ENCODE assay signal across 16 cellular contexts in the genomic region with DNA sequence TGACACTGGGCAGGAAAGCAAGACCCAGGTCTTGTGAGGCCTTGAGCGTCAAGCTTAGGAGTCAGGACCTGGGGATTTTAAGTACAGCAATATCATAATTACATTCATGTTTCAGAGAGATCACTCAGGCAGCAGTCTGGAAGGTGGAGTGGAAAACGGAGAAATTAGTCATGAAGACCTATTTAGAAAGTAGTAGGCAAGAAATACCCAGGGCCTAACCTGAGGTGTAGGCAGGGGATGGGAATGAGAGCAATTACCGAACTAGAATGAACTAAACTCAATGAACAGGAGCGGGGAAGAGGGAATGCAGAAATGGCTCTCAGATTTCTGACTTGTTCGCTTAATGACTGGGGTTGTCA.
A peak's percentile ranks its signal among the peaks of the same experiment; 100 is the strongest.
DNase-seq lines count a peak whose midpoint lies in the region; TF ChIP-seq lines count a peak whose summit lies in the region.
"Had no signal": no experiment of that assay in that cellular context is flagged by ENCODE, and none has a peak within 500 bp of the region (broad histone marks: within the 10 kb centered on the region; RNA-seq: fewer than 3 reads in every experiment).

No MANE protein-coding gene starts in this region.

- no peak for TF ChIP-seq CTCF in mesothelial cell of epicardium (IDR thresholded peaks at IDR 0.05; ENCODE audit: unreplicated experiment)
- TF ChIP-seq CTCF in type B pancreatic cell (conservative IDR thresholded peaks at IDR 0.05) = no peak
- TF ChIP-seq CTCF in GM13977 (IDR thresholded peaks at IDR 0.05; ENCODE audit: extremely low read depth, insufficient read depth, missing control alignments) = no peak
- no peak for TF ChIP-seq CTCF in A673 (conservative IDR thresholded peaks at IDR 0.05; ENCODE audit: low read depth, low read length)

- no peak overlapping the region for H3K4me3 ChIP-seq in duodenal mucosa (ENCODE audit: low read depth in 1 of 2, low read length in 2 of 2)
- no peak overlapping the region for H3K4me3 ChIP-seq in A673 (ENCODE audit: low read depth, low read length, poor library complexity, severe bottlenecking)
- H3K4me3 ChIP-seq: prostate gland had no signal

- peak; percentile 1 for DNase-seq in activated CD8-positive, alpha-beta memory T cell treated with anti-CD3 and anti-CD28 coated beads, Interleukin-2, amount 50 U/mL, for 48 hours
- no peak for DNase-seq in activated CD8-positive, alpha-beta memory T cell treated with anti-CD3 and anti-CD28 coated beads for 24 hours
- DNase-seq in mesothelial cell of epicardium (ENCODE audit: low spot score in 2 of 2, unreplicated experiment in 2 of 2) (no peak), type B pancreatic cell (ENCODE audit: extremely low spot score, unreplicated experiment) (no peak), globus pallidus (ENCODE audit: low spot score) (no peak), GM13977 (ENCODE audit: low spot score) (no peak), A673 (ENCODE audit: low spot score) (no peak)
- DNase-seq: activated CD4-positive, alpha-beta T cell treated with anti-CD3 and anti-CD28 coated beads, Interleukin-2, amount 10 ng/mL, durations not matched to agents 7 days and 5 days; activated naive CD4-positive, alpha-beta T cell treated with Interleukin-2 at 50 U/mL for 16 hours; activated T-cell treated with anti-CD3 and anti-CD28 coated beads for 4 hours; anterior cingulate cortex; C1 segment of cervical spinal cord; stimulated activated CD4-positive, alpha-beta T cell treated with anti-CD3 and anti-CD28 coated beads, Interleukin-15, amount 100 ng/mL, for 24 hours had no signal

- no peaks in the 10 kb centered on the region for H3K9me3 Mint-ChIP-seq in mesothelial cell of epicardium
- peaks cover 5% of the 10 kb centered on the region for H3K9me3 Mint-ChIP-seq in type B pancreatic cell
- H3K9me3 Mint-ChIP-seq: activated CD4-positive, alpha-beta T cell treated with anti-CD3 and anti-CD28 coated beads, Interleukin-2, amount 10 ng/mL, durations not matched to agents 7 days and 5 days; stimulated activated effector memory CD8-positive, alpha-beta T cell treated with anti-CD3 and anti-CD28 coated beads, Interleukin-12 subunit alpha, Interleukin-12 subunit beta, amount 100 ng/mL, for 72 hours had no signal

- POLR2A ChIA-PET in A673 (lab: Charles Lee; ENCODE audit: low non-redundant PET) = no interaction called here

- H3K27me3 Mint-ChIP-seq in mesothelial cell of epicardium (ENCODE audit: low read depth) (no peaks in the 10 kb centered on the region), type B pancreatic cell (no peaks in the 10 kb centered on the region)
- H3K27me3 Mint-ChIP-seq: activated CD4-positive, alpha-beta T cell treated with anti-CD3 and anti-CD28 coated beads, Interleukin-2, amount 10 ng/mL, durations not matched to agents 7 days and 5 days had no signal

- H3K9me3 ChIP-seq in duodenal mucosa (ENCODE audit: control insufficient read depth in 1 of 2, low read length in 2 of 2) (no peaks in the 10 kb centered on the region), A673 (ENCODE audit: low read depth, low read length, poor library complexity, severe bottlenecking) (no peaks in the 10 kb centered on the region)
- H3K9me3 ChIP-seq: prostate gland had no signal

- H3K9ac ChIP-seq in duodenal mucosa (ENCODE audit: low read depth in 1 of 2, low read length in 2 of 2) = no peak overlapping the region

- H3K4me3 Mint-ChIP-seq in mesothelial cell of epicardium = no peak overlapping the region
- no peak overlapping the region for H3K4me3 Mint-ChIP-seq in type B pancreatic cell
- H3K4me3 Mint-ChIP-seq: activated CD4-positive, alpha-beta T cell treated with anti-CD3 and anti-CD28 coated beads, Interleukin-2, amount 10 ng/mL, durations not matched to agents 7 days and 5 days; stimulated activated effector memory CD8-positive, alpha-beta T cell treated with anti-CD3 and anti-CD28 coated beads, Interleukin-12 subunit alpha, Interleukin-12 subunit beta, amount 100 ng/mL, for 72 hours had no signal

- peaks cover 85% of the 10 kb centered on the region for H3K4me1 Mint-ChIP-seq in mesothelial cell of epicardium
- peaks cover 48% of the 10 kb centered on the region for H3K4me1 Mint-ChIP-seq in type B pancreatic cell (ENCODE audit: unreplicated experiment)
- H3K4me1 Mint-ChIP-seq: activated CD4-positive, alpha-beta T cell treated with anti-CD3 and anti-CD28 coated beads, Interleukin-2, amount 10 ng/mL, durations not matched to agents 7 days and 5 days; stimulated activated effector memory CD8-positive, alpha-beta T cell treated with anti-CD3 and anti-CD28 coated beads, Interleukin-12 subunit alpha, Interleukin-12 subunit beta, amount 100 ng/mL, for 72 hours had no signal

- in situ Hi-C loops in GM13977 (cut with MboI; ENCODE audit: low pct_unique_long_range_greater_than_20kb, low sequenced_read_pairs, unreplicated experiment) = no loop called here

- H3K36me3 Mint-ChIP-seq in mesothelial cell of epicardium (no peaks in the 10 kb centered on the region), type B pancreatic cell (peaks cover 4% of the 10 kb centered on the region)

- H3K4me1 ChIP-seq in duodenal mucosa (ENCODE audit: control insufficient read depth in 1 of 2, insufficient read depth in 2 of 2, low read length in 2 of 2) (peaks cover 0 to 7% of the 10 kb centered on the region in 2 donors), A673 (ENCODE audit: insufficient read depth, low read length, poor library complexity, severe bottlenecking) (peaks cover 8% of the 10 kb centered on the region)
- H3K4me1 ChIP-seq: prostate gland had no signal

- H3K27ac Mint-ChIP-seq in mesothelial cell of epicardium = peak overlapping the region; percentile 86
- H3K27ac Mint-ChIP-seq in type B pancreatic cell = peak overlapping the region; percentile 77
- H3K27ac Mint-ChIP-seq: activated CD4-positive, alpha-beta T cell treated with anti-CD3 and anti-CD28 coated beads, Interleukin-2, amount 10 ng/mL, durations not matched to agents 7 days and 5 days; stimulated activated effector memory CD8-positive, alpha-beta T cell treated with anti-CD3 and anti-CD28 coated beads, Interleukin-12 subunit alpha, Interleukin-12 subunit beta, amount 100 ng/mL, for 72 hours had no signal

- BruUV-seq in A673 (replicated peaks; lab: Mats Ljungman, UMichigan) = no TSS peak

- CTCF ChIA-PET in A673 (lab: Charles Lee) = no interaction called here

- intact Hi-C loops in A673 (cut with micrococcal nuclease; ENCODE audit: unreplicated experiment) = no loop called here

- H3K36me3 ChIP-seq in duodenal mucosa (ENCODE audit: control insufficient read depth in 1 of 2, insufficient read depth in 2 of 2, low read length in 2 of 2) (no peaks in the 10 kb centered on the region), A673 (ENCODE audit: insufficient read depth, low read length, poor library complexity, severe bottlenecking) (no peaks in the 10 kb centered on the region)
- H3K36me3 ChIP-seq: prostate gland had no signal

- H3K27me3 ChIP-seq in duodenal mucosa (ENCODE audit: control insufficient read depth in 1 of 2, insufficient read depth in 2 of 2, low read length in 2 of 2) = no peaks in the 10 kb centered on the region
- H3K27me3 ChIP-seq in A673 (replicated peaks; ENCODE audit: insufficient read depth, low read depth, low read length, poor library complexity) = no peaks in the 10 kb centered on the region

- peak overlapping the region; percentile 11 for H3K27ac ChIP-seq in duodenal mucosa (ENCODE audit: low read depth, low read length)
- H3K27ac ChIP-seq in A673 (ENCODE audit: low read depth, low read length, poor library complexity, severe bottlenecking) = no peak overlapping the region
- H3K27ac ChIP-seq: prostate gland had no signal
